In genomic region chr16:86575754-86576557, GRCh38 we compare ENCODE assay signal across 1 cellular context.
TF ChIP-seq lines count a peak whose summit lies in the region.

No MANE protein-coding gene starts in this region.

TF ChIP-seq in HEK293, 187 proteins besides CTCF, POLR2A, EP300 and RAD21 (continued from another document):
- TF ChIP-seq, protein P1, sequence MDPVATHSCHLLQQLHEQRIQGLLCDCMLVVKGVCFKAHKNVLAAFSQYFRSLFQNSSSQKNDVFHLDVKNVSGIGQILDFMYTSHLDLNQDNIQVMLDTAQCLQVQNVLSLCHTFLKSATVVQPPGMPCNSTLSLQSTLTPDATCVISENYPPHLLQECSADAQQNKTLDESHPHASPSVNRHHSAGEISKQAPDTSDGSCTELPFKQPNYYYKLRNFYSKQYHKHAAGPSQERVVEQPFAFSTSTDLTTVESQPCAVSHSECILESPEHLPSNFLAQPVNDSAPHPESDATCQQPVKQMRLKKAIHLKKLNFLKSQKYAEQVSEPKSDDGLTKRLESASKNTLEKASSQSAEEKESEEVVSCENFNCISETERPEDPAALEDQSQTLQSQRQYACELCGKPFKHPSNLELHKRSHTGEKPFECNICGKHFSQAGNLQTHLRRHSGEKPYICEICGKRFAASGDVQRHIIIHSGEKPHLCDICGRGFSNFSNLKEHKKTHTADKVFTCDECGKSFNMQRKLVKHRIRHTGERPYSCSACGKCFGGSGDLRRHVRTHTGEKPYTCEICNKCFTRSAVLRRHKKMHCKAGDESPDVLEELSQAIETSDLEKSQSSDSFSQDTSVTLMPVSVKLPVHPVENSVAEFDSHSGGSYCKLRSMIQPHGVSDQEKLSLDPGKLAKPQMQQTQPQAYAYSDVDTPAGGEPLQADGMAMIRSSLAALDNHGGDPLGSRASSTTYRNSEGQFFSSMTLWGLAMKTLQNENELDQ (tag by site-specific recombination; IDR thresholded peaks at IDR 0.05; ENCODE audit: low read depth): no peak
- TF ChIP-seq, protein P2, sequence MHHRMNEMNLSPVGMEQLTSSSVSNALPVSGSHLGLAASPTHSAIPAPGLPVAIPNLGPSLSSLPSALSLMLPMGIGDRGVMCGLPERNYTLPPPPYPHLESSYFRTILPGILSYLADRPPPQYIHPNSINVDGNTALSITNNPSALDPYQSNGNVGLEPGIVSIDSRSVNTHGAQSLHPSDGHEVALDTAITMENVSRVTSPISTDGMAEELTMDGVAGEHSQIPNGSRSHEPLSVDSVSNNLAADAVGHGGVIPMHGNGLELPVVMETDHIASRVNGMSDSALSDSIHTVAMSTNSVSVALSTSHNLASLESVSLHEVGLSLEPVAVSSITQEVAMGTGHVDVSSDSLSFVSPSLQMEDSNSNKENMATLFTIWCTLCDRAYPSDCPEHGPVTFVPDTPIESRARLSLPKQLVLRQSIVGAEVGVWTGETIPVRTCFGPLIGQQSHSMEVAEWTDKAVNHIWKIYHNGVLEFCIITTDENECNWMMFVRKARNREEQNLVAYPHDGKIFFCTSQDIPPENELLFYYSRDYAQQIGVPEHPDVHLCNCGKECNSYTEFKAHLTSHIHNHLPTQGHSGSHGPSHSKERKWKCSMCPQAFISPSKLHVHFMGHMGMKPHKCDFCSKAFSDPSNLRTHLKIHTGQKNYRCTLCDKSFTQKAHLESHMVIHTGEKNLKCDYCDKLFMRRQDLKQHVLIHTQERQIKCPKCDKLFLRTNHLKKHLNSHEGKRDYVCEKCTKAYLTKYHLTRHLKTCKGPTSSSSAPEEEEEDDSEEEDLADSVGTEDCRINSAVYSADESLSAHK (tag by site-specific recombination; IDR thresholded peaks at IDR 0.05): no peak
- TF ChIP-seq, protein P3, sequence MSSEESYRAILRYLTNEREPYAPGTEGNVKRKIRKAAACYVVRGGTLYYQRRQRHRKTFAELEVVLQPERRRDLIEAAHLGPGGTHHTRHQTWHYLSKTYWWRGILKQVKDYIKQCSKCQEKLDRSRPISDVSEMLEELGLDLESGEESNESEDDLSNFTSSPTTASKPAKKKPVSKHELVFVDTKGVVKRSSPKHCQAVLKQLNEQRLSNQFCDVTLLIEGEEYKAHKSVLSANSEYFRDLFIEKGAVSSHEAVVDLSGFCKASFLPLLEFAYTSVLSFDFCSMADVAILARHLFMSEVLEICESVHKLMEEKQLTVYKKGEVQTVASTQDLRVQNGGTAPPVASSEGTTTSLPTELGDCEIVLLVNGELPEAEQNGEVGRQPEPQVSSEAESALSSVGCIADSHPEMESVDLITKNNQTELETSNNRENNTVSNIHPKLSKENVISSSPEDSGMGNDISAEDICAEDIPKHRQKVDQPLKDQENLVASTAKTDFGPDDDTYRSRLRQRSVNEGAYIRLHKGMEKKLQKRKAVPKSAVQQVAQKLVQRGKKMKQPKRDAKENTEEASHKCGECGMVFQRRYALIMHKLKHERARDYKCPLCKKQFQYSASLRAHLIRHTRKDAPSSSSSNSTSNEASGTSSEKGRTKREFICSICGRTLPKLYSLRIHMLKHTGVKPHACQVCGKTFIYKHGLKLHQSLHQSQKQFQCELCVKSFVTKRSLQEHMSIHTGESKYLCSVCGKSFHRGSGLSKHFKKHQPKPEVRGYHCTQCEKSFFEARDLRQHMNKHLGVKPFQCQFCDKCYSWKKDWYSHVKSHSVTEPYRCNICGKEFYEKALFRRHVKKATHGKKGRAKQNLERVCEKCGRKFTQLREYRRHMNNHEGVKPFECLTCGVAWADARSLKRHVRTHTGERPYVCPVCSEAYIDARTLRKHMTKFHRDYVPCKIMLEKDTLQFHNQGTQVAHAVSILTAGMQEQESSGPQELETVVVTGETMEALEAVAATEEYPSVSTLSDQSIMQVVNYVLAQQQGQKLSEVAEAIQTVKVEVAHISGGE (tag by site-specific recombination; conservative IDR thresholded peaks at IDR 0.05; ENCODE audit: low read depth): peak; percentile 57
- TF ChIP-seq SP7 (tag by site-specific recombination; IDR thresholded peaks at IDR 0.05) (peak; percentile 72), GLIS1 (tag by site-specific recombination; IDR thresholded peaks at IDR 0.05) (peak; percentile 77), ZNF626 (tag by site-specific recombination; IDR thresholded peaks at IDR 0.05) (no peak), ELK4 (IDR thresholded peaks at IDR 0.05; ENCODE audit: borderline replicate concordance, low read depth, low read length) (no peak), ZNF10 (tag by site-specific recombination; IDR thresholded peaks at IDR 0.05) (no peak), ZSCAN30 (tag by site-specific recombination; IDR thresholded peaks at IDR 0.05) (peak; percentile 47; the same call in 1 of the 2 replicates), ZNF423 (tag by site-specific recombination; IDR thresholded peaks at IDR 0.05) (peak; percentile 74), PRDM10 (tag by site-specific recombination; IDR thresholded peaks at IDR 0.05) (peak; percentile 53; the same call in 1 of the 2 replicates), GLIS2 (tag by site-specific recombination; IDR thresholded peaks at IDR 0.05) (peak; percentile 60; the same call in 1 of the 2 replicates), KLF10 (tag by site-specific recombination; IDR thresholded peaks at IDR 0.05) (0 out of 2 replicates have a peak, but pooled peaks have one; percentile 23)
- TF ChIP-seq, protein P4, sequence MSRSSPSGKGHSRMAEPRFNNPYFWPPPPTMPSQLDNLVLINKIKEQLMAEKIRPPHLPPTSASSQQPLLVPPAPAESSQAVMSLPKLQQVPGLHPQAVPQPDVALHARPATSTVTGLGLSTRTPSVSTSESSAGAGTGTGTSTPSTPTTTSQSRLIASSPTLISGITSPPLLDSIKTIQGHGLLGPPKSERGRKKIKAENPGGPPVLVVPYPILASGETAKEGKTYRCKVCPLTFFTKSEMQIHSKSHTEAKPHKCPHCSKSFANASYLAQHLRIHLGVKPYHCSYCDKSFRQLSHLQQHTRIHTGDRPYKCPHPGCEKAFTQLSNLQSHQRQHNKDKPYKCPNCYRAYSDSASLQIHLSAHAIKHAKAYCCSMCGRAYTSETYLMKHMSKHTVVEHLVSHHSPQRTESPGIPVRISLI (tag by site-specific recombination; IDR thresholded peaks at IDR 0.05): peak; percentile 98
TF ChIP-seq in HEK293: peak in this region for 44.
